ENCODE assay signal across 12 cellular contexts in the genomic region with DNA sequence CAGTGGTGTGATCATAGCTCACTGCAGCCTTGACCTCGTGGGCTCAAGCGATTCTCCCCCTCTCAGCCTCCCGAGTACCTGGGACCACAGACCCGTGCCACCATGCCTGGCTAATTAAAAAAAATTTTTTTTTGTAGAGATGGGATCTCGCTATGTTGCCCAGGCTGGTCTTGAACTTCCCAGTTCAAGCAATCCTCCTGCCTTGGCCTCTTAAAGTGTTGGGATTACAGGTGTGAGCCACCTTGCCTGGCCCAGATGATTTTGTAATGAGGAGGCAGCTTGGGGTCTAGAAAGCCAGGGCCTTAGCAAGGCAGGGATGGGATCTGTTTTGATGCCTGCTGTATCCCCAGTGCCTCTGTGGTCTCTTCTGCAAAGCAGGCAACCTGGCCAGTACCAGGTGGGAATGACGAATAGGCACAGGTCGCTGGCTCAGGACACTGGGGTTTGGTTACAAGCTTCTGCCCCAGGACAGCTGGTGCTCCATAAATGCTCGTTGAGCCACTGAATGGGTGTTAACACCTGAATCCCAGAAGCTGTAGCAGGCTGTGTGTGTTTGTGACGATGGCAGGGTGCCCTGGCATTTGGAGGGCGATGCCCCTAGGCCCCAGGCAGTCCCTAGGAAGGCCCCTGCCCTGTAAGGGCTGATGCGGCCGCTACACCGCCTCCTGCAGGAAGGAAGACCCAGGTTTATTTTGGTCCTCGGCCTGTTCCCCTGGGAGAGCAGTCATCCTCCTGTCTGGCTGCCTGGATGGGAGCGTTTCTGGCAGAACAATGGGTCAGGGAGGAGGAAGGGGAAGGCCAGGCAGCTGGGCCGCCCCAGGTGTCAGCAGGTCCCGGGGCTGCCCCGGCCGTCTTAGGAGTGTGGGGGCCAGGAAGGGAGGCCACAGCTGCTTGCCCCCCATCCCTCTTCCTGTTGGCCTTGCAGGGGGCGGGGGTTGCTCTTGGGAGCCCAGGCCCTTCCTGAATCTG. TPM values are rescaled to one million over a fixed set of nuclear protein-coding genes. Genes with fewer than 3 reads are reported as not detected.
DNase-seq lines count a peak whose midpoint lies in the region; ATAC-seq, FAIRE-seq and TF ChIP-seq lines count a peak whose summit lies in the region.
"Had no signal": no experiment of that assay in that cellular context is flagged by ENCODE, and none has a peak within 500 bp of the region (broad histone marks: within the 10 kb centered on the region; RNA-seq: fewer than 3 reads in every experiment).

No MANE protein-coding gene starts in this region.

- no peaks in the 10 kb centered on the region for H3K9me3 Mint-ChIP-seq in activated T-helper 17 cell treated with anti-CD3 and anti-CD28 coated beads, Interleukin-2, amount 50 U/mL, for 72 hours
- H3K9me3 Mint-ChIP-seq: T-cell had no signal

- H3K36me3 ChIP-seq in HEK293 (ENCODE audit: control insufficient read depth in 2 of 2, insufficient read depth in 1 of 2, low read length in 2 of 2), result peaks cover 0 to 18% of the 10 kb centered on the region in 2 experiments; a peak in 2 of 3 replicates
- H3K36me3 ChIP-seq in subcutaneous abdominal adipose tissue (ENCODE audit: control insufficient read depth in 5 of 5, insufficient read depth in 5 of 5, low read length in 5 of 5), result peaks cover 0 to 14% (median 7%) of the 10 kb centered on the region in 5 donors

- no peaks in the 10 kb centered on the region for H3K27me3 ChIP-seq in subcutaneous abdominal adipose tissue (ENCODE audit: control insufficient read depth in 5 of 5, insufficient read depth in 4 of 5, low read length in 5 of 5)

- H3K27ac ChIP-seq in HEK293 (ENCODE audit: extremely low read depth, low read depth, low read length), result no peak overlapping the region
- H3K27ac ChIP-seq in subcutaneous abdominal adipose tissue (ENCODE audit: low read depth, low read length), result peak overlapping the region; percentile 58

- H3K4me3 ChIP-seq in HEK293 (ENCODE audit: low read depth, low read length) (no peak overlapping the region), choroid plexus epithelial cell (ENCODE audit: low read depth, low read length) (no peak overlapping the region), subcutaneous abdominal adipose tissue (ENCODE audit: low read depth in 1 of 5, low read length in 5 of 5) (peak overlapping the region in 3 of 5 donors; percentile 1 to 19 (median 11))

- POLR2A ChIA-PET in HEK293 (lab: Yijun Ruan, JAX), result interaction anchor here (0.7 kb wide), 1 partner anchor 500 kb away, joined by 5 read pairs; no protein-coding TSS in a partner anchor

- DNase-seq in choroid plexus epithelial cell (ENCODE audit: low read depth) (peak; percentile 63), left lobe of liver (ENCODE audit: low spot score) (no peak), urothelium cell line (ENCODE audit: low spot score) (no peak), NCI-H2081 treated with DMSO at 0.1 percent for 48 hours (lab: John Stamatoyannopoulos, UW) (no peak)
- no peak for DNase-seq in activated CD8-positive, alpha-beta memory T cell treated with anti-CD3 and anti-CD28 coated beads for 24 hours
- DNase-seq: DND-41; stimulated activated CD8-positive, alpha-beta memory T cell treated with anti-CD3 and anti-CD28 coated beads, Interleukin-4, amount 100 ng/mL, for 48 hours; T-cell had no signal

- no peak overlapping the region for H3K27ac Mint-ChIP-seq in activated T-helper 17 cell treated with anti-CD3 and anti-CD28 coated beads, Interleukin-2, amount 50 U/mL, for 72 hours
- H3K27ac Mint-ChIP-seq: T-cell had no signal

- TF ChIP-seq CTCF in HEK293 (tag by site-specific recombination; IDR thresholded peaks at IDR 0.05) (no peak), choroid plexus epithelial cell (conservative IDR thresholded peaks at IDR 0.05; ENCODE audit: low read depth, low read length) (peak; percentile 57)

- H3K9me3 ChIP-seq in HEK293 (ENCODE audit: control insufficient read depth, insufficient read depth, low read depth, low read length), result no peaks in the 10 kb centered on the region
- H3K9me3 ChIP-seq in subcutaneous abdominal adipose tissue (ENCODE audit: control insufficient read depth in 5 of 5, low read length in 5 of 5), result no peaks in the 10 kb centered on the region

- peak; percentile 55 for ATAC-seq in left lobe of liver
- no peak for ATAC-seq in activated T-helper 17 cell treated with anti-CD3 and anti-CD28 coated beads, Interleukin-2, amount 50 U/mL, for 72 hours (replicated peaks)
- ATAC-seq: T-cell had no signal

- H3K4me3 Mint-ChIP-seq in activated T-helper 17 cell treated with anti-CD3 and anti-CD28 coated beads, Interleukin-2, amount 50 U/mL, for 72 hours, result no peak overlapping the region
- H3K4me3 Mint-ChIP-seq: T-cell had no signal

- peak overlapping the region in 2 of 5 donors; percentile 58 to 73 for H3K9ac ChIP-seq in subcutaneous abdominal adipose tissue (ENCODE audit: low read length in 5 of 5)

- H3K4me1 Mint-ChIP-seq in activated T-helper 17 cell treated with anti-CD3 and anti-CD28 coated beads, Interleukin-2, amount 50 U/mL, for 72 hours, result no peaks in the 10 kb centered on the region

- no peak for FAIRE-seq in urothelium cell line (lab: Jason Lieb, UNC)
- FAIRE-seq: HTR-8/SVneo had no signal

- no peaks in the 10 kb centered on the region for H3K4me1 ChIP-seq in HEK293 (ENCODE audit: control insufficient read depth, insufficient read depth, low read length)
- H3K4me1 ChIP-seq in subcutaneous abdominal adipose tissue (ENCODE audit: control insufficient read depth in 5 of 5, insufficient read depth in 5 of 5, low read length in 5 of 5), result peaks cover 0 to 38% (median 5%) of the 10 kb centered on the region in 5 donors

- H3K27me3 Mint-ChIP-seq in activated T-helper 17 cell treated with anti-CD3 and anti-CD28 coated beads, Interleukin-2, amount 50 U/mL, for 72 hours, result no peaks in the 10 kb centered on the region
- H3K27me3 Mint-ChIP-seq: T-cell had no signal

- peaks cover 15% of the 10 kb centered on the region for H3K36me3 Mint-ChIP-seq in activated T-helper 17 cell treated with anti-CD3 and anti-CD28 coated beads, Interleukin-2, amount 50 U/mL, for 72 hours (ENCODE audit: low read depth)

- CTCF ChIA-PET in HEK293 (lab: Yijun Ruan, JAX), result interaction anchor here (0.7 to 1.3 kb wide), 3 partner anchors 12 to 109 kb away, joined by 3 to 5 read pairs (median 3); no protein-coding TSS in a partner anchor

TF ChIP-seq in HEK293, 187 proteins besides CTCF, POLR2A, EP300 and RAD21 (continues in another document):
- TF ChIP-seq, protein P1, sequence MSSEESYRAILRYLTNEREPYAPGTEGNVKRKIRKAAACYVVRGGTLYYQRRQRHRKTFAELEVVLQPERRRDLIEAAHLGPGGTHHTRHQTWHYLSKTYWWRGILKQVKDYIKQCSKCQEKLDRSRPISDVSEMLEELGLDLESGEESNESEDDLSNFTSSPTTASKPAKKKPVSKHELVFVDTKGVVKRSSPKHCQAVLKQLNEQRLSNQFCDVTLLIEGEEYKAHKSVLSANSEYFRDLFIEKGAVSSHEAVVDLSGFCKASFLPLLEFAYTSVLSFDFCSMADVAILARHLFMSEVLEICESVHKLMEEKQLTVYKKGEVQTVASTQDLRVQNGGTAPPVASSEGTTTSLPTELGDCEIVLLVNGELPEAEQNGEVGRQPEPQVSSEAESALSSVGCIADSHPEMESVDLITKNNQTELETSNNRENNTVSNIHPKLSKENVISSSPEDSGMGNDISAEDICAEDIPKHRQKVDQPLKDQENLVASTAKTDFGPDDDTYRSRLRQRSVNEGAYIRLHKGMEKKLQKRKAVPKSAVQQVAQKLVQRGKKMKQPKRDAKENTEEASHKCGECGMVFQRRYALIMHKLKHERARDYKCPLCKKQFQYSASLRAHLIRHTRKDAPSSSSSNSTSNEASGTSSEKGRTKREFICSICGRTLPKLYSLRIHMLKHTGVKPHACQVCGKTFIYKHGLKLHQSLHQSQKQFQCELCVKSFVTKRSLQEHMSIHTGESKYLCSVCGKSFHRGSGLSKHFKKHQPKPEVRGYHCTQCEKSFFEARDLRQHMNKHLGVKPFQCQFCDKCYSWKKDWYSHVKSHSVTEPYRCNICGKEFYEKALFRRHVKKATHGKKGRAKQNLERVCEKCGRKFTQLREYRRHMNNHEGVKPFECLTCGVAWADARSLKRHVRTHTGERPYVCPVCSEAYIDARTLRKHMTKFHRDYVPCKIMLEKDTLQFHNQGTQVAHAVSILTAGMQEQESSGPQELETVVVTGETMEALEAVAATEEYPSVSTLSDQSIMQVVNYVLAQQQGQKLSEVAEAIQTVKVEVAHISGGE (tag by site-specific recombination; conservative IDR thresholded peaks at IDR 0.05; ENCODE audit: low read depth), result no peak
- 0 out of 2 replicates have a peak, but pooled peaks have one; percentile 40 for TF ChIP-seq ZNF600 (tag by site-specific recombination; IDR thresholded peaks at IDR 0.05)
- TF ChIP-seq, protein P2, sequence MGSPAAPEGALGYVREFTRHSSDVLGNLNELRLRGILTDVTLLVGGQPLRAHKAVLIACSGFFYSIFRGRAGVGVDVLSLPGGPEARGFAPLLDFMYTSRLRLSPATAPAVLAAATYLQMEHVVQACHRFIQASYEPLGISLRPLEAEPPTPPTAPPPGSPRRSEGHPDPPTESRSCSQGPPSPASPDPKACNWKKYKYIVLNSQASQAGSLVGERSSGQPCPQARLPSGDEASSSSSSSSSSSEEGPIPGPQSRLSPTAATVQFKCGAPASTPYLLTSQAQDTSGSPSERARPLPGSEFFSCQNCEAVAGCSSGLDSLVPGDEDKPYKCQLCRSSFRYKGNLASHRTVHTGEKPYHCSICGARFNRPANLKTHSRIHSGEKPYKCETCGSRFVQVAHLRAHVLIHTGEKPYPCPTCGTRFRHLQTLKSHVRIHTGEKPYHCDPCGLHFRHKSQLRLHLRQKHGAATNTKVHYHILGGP (tag by site-specific recombination; IDR thresholded peaks at IDR 0.05), result no peak
- TF ChIP-seq OVOL3 (tag by site-specific recombination; IDR thresholded peaks at IDR 0.05), result no peak
- TF ChIP-seq KLF16 (tag by site-specific recombination; IDR thresholded peaks at IDR 0.05), result no peak
- TF ChIP-seq, protein P3, sequence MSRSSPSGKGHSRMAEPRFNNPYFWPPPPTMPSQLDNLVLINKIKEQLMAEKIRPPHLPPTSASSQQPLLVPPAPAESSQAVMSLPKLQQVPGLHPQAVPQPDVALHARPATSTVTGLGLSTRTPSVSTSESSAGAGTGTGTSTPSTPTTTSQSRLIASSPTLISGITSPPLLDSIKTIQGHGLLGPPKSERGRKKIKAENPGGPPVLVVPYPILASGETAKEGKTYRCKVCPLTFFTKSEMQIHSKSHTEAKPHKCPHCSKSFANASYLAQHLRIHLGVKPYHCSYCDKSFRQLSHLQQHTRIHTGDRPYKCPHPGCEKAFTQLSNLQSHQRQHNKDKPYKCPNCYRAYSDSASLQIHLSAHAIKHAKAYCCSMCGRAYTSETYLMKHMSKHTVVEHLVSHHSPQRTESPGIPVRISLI (tag by site-specific recombination; IDR thresholded peaks at IDR 0.05), result peak; percentile 47; the same call in 1 of the 2 replicates
- no peak for TF ChIP-seq KLF10 (tag by site-specific recombination; IDR thresholded peaks at IDR 0.05)
- TF ChIP-seq KLF7 (tag by site-specific recombination; IDR thresholded peaks at IDR 0.05; ENCODE audit: borderline replicate concordance), result no peak

RNA-seq across cellular contexts. Expression of a gene that starts 8.6 kb away (rescaled TPM):
- total RNA-seq in left lobe of liver, result 24.5 TPM
- 10 to 100 TPM; 18.0 to 23.6 TPM for total RNA-seq in activated T-helper 17 cell treated with anti-CD3 and anti-CD28 coated beads, Interleukin-2, amount 50 U/mL, for 72 hours

RNA-seq across cellular contexts. Expression of a gene that starts 22.2 kb away (rescaled TPM):
- total RNA-seq in left lobe of liver, result 85.4 TPM
- total RNA-seq in activated T-helper 17 cell treated with anti-CD3 and anti-CD28 coated beads, Interleukin-2, amount 50 U/mL, for 72 hours, result 10 to 100 TPM; 47.8 to 79.0 TPM

Comparison
In these comparisons a context has a peak if more than half of its experiments do, and no peak if none do; other contexts are left out.
1. H3K4me3 ChIP-seq: peak in subcutaneous abdominal adipose tissue (3 of 5); none in HEK293 (single experiment) and choroid plexus epithelial cell (single experiment).